ENCODE assay signal across 1 cellular context in genomic region chr7:156892821-156893706, GRCh38.
TF ChIP-seq lines count a peak whose summit lies in the region.

A gene with protein sequence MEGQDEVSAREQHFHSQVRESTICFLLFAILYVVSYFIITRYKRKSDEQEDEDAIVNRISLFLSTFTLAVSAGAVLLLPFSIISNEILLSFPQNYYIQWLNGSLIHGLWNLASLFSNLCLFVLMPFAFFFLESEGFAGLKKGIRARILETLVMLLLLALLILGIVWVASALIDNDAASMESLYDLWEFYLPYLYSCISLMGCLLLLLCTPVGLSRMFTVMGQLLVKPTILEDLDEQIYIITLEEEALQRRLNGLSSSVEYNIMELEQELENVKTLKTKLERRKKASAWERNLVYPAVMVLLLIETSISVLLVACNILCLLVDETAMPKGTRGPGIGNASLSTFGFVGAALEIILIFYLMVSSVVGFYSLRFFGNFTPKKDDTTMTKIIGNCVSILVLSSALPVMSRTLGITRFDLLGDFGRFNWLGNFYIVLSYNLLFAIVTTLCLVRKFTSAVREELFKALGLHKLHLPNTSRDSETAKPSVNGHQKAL (minus strand): TSS chr7:156893183. CDS start chr7:156892993, 190 bp downstream.

TF ChIP-seq in HepG2, 621 proteins besides CTCF, POLR2A, EP300 and RAD21 (continued from another document and continues in another):
- TF ChIP-seq ZNF776 (CRISPR knock-in tag; IDR thresholded peaks at IDR 0.05) (no peak; the same call in 1 of the 2 replicates), RFXAP (CRISPR knock-in tag; IDR thresholded peaks at IDR 0.05; ENCODE audit: borderline replicate concordance) (peak; percentile 81; the same call in 1 of the 2 replicates), ZNF747 (CRISPR knock-in tag; IDR thresholded peaks at IDR 0.05; ENCODE audit: borderline replicate concordance) (no peak), ZNF331 (CRISPR knock-in tag; IDR thresholded peaks at IDR 0.05) (no peak), RFX1 (IDR thresholded peaks at IDR 0.05) (no peak), ZNF773 (CRISPR knock-in tag; IDR thresholded peaks at IDR 0.05; ENCODE audit: borderline replicate concordance) (no peak), STAT6 (CRISPR knock-in tag; IDR thresholded peaks at IDR 0.05; ENCODE audit: borderline replicate concordance) (no peak; the same call in 1 of the 2 replicates), TBX3 (IDR thresholded peaks at IDR 0.05; ENCODE audit: borderline replicate concordance) (no peak), ZHX2 (IDR thresholded peaks at IDR 0.05; ENCODE audit: low read depth) (peak; percentile 56; the same call in 1 of the 2 replicates), ZHX2 (CRISPR knock-in tag; IDR thresholded peaks at IDR 0.05; ENCODE audit: borderline replicate concordance) (no peak), SOX6 (IDR thresholded peaks at IDR 0.05) (no peak), SOX6 (CRISPR knock-in tag; IDR thresholded peaks at IDR 0.05) (peak; percentile 65), ZNF256 (CRISPR knock-in tag; conservative IDR thresholded peaks at IDR 0.05) (no peak; the same call in 1 of the 2 replicates), ARNTL (CRISPR knock-in tag; IDR thresholded peaks at IDR 0.05) (no peak), FIP1L1 (IDR thresholded peaks at IDR 0.05; ENCODE audit: borderline replicate concordance, insufficient read depth, low read depth, low read length) (no peak), ATF4 (CRISPR knock-in tag; IDR thresholded peaks at IDR 0.05) (no peak), GTF3A (CRISPR knock-in tag; conservative IDR thresholded peaks at IDR 0.05) (no peak), ZGPAT (CRISPR knock-in tag; IDR thresholded peaks at IDR 0.05) (peak; percentile 72), LCORL (IDR thresholded peaks at IDR 0.05) (no peak), LCORL (CRISPR knock-in tag; IDR thresholded peaks at IDR 0.05) (peak; percentile 48; the same call in 1 of the 2 replicates), SP140L (CRISPR knock-in tag; IDR thresholded peaks at IDR 0.05; ENCODE audit: borderline replicate concordance) (no peak), CBX5 (CRISPR knock-in tag; IDR thresholded peaks at IDR 0.05; ENCODE audit: borderline replicate concordance) (no peak; the same call in 1 of the 2 replicates), RORA (CRISPR knock-in tag; IDR thresholded peaks at IDR 0.05) (no peak), REXO4 (CRISPR knock-in tag; IDR thresholded peaks at IDR 0.05; ENCODE audit: borderline replicate concordance) (no peak), ZFP36L1 (CRISPR knock-in tag; IDR thresholded peaks at IDR 0.05) (peak; percentile 25; the same call in 1 of the 2 replicates), U2AF2 (IDR thresholded peaks at IDR 0.05; ENCODE audit: low read depth, low read length) (no peak), ZMYM2 (CRISPR knock-in tag; IDR thresholded peaks at IDR 0.05) (no peak), CENPX (CRISPR knock-in tag; IDR thresholded peaks at IDR 0.05) (no peak), ZNF446 (CRISPR knock-in tag; IDR thresholded peaks at IDR 0.05) (no peak), KDM6A (CRISPR knock-in tag; IDR thresholded peaks at IDR 0.05; ENCODE audit: low read depth) (no peak), TCF7L2 (IDR thresholded peaks at IDR 0.05; ENCODE audit: low read depth, low read length) (no peak), NAIF1 (CRISPR knock-in tag; IDR thresholded peaks at IDR 0.05; ENCODE audit: borderline replicate concordance) (no peak), YEATS4 (CRISPR knock-in tag; IDR thresholded peaks at IDR 0.05; ENCODE audit: borderline replicate concordance) (peak; percentile 79), CHD4 (IDR thresholded peaks at IDR 0.05; ENCODE audit: borderline replicate concordance, low read length) (no peak), XRCC5 (optimal IDR thresholded peaks at IDR 0.05; ENCODE audit: low read length) (peak; percentile 70), PRPF4 (IDR thresholded peaks at IDR 0.05; ENCODE audit: low read depth, low read length, poor library complexity, severe bottlenecking) (no peak), SMYD3 (CRISPR knock-in tag; IDR thresholded peaks at IDR 0.05) (no peak), HOXA5 (CRISPR knock-in tag; IDR thresholded peaks at IDR 0.05) (no peak; the same call in 1 of the 2 replicates), ELF4 (CRISPR knock-in tag; IDR thresholded peaks at IDR 0.05; ENCODE audit: borderline replicate concordance) (no peak), SIX4 (CRISPR knock-in tag; IDR thresholded peaks at IDR 0.05) (no peak), NRL (CRISPR knock-in tag; IDR thresholded peaks at IDR 0.05; ENCODE audit: borderline replicate concordance) (peak; percentile 42; the same call in 1 of the 2 replicates), ZNF761 (CRISPR knock-in tag; conservative IDR thresholded peaks at IDR 0.05) (0 out of 2 replicates have a peak, but pooled peaks have one; percentile 36), CBX2 (IDR thresholded peaks at IDR 0.05; ENCODE audit: low read depth, low read length) (no peak), CBX2 (CRISPR knock-in tag; IDR thresholded peaks at IDR 0.05; ENCODE audit: low read depth) (no peak), TARDBP (CRISPR knock-in tag; IDR thresholded peaks at IDR 0.05) (peak; percentile 54; the same call in 1 of the 2 replicates)
- TF ChIP-seq, protein P1, sequence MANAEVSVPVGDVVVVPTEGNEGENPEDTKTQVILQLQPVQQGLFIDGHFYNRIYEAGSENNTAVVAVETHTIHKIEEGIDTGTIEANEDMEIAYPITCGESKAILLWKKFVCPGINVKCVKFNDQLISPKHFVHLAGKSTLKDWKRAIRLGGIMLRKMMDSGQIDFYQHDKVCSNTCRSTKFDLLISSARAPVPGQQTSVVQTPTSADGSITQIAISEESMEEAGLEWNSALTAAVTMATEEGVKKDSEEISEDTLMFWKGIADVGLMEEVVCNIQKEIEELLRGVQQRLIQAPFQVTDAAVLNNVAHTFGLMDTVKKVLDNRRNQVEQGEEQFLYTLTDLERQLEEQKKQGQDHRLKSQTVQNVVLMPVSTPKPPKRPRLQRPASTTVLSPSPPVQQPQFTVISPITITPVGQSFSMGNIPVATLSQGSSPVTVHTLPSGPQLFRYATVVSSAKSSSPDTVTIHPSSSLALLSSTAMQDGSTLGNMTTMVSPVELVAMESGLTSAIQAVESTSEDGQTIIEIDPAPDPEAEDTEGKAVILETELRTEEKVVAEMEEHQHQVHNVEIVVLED (CRISPR knock-in tag; IDR thresholded peaks at IDR 0.05; ENCODE audit: borderline replicate concordance), result peak; percentile 63
- TF ChIP-seq, protein P2, sequence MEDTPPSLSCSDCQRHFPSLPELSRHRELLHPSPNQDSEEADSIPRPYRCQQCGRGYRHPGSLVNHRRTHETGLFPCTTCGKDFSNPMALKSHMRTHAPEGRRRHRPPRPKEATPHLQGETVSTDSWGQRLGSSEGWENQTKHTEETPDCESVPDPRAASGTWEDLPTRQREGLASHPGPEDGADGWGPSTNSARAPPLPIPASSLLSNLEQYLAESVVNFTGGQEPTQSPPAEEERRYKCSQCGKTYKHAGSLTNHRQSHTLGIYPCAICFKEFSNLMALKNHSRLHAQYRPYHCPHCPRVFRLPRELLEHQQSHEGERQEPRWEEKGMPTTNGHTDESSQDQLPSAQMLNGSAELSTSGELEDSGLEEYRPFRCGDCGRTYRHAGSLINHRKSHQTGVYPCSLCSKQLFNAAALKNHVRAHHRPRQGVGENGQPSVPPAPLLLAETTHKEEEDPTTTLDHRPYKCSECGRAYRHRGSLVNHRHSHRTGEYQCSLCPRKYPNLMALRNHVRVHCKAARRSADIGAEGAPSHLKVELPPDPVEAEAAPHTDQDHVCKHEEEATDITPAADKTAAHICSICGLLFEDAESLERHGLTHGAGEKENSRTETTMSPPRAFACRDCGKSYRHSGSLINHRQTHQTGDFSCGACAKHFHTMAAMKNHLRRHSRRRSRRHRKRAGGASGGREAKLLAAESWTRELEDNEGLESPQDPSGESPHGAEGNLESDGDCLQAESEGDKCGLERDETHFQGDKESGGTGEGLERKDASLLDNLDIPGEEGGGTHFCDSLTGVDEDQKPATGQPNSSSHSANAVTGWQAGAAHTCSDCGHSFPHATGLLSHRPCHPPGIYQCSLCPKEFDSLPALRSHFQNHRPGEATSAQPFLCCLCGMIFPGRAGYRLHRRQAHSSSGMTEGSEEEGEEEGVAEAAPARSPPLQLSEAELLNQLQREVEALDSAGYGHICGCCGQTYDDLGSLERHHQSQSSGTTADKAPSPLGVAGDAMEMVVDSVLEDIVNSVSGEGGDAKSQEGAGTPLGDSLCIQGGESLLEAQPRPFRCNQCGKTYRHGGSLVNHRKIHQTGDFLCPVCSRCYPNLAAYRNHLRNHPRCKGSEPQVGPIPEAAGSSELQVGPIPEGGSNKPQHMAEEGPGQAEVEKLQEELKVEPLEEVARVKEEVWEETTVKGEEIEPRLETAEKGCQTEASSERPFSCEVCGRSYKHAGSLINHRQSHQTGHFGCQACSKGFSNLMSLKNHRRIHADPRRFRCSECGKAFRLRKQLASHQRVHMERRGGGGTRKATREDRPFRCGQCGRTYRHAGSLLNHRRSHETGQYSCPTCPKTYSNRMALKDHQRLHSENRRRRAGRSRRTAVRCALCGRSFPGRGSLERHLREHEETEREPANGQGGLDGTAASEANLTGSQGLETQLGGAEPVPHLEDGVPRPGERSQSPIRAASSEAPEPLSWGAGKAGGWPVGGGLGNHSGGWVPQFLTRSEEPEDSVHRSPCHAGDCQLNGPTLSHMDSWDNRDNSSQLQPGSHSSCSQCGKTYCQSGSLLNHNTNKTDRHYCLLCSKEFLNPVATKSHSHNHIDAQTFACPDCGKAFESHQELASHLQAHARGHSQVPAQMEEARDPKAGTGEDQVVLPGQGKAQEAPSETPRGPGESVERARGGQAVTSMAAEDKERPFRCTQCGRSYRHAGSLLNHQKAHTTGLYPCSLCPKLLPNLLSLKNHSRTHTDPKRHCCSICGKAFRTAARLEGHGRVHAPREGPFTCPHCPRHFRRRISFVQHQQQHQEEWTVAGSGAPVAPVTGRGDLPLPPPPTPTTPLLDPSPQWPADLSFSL (CRISPR knock-in tag; IDR thresholded peaks at IDR 0.05), result no peak
